In genomic region chrX:24167719-24168472, GRCh38 we compare ENCODE assay signal across 13 cellular contexts. TPM values are rescaled to one million over a fixed set of nuclear protein-coding genes. Genes with fewer than 3 reads are reported as not detected.
A peak's percentile ranks its signal among the peaks of the same experiment; 100 is the strongest.
DNase-seq lines count a peak whose midpoint lies in the region; ATAC-seq, FAIRE-seq and TF ChIP-seq lines count a peak whose summit lies in the region.
"Had no signal": no experiment of that assay in that cellular context is flagged by ENCODE, and none has a peak within 500 bp of the region (broad histone marks: within the 10 kb centered on the region; RNA-seq: fewer than 3 reads in every experiment).

No MANE protein-coding gene starts in this region.

- H3K27ac ChIP-seq in SK-N-MC (peak overlapping the region; percentile 49; the same call in 1 of the 2 replicates), psoas muscle (no peak overlapping the region)
- H3K27ac ChIP-seq: testis had no signal

- no peak overlapping the region for H3K4me3 Mint-ChIP-seq in mesothelial cell of epicardium

- H3K4me1 Mint-ChIP-seq in mesothelial cell of epicardium: peaks cover 55% of the 10 kb centered on the region

- intact Hi-C loops in psoas muscle (cut with DNase I): no loop called here

- peaks cover 26% of the 10 kb centered on the region for H3K36me3 ChIP-seq in SK-N-MC (ENCODE audit: insufficient read depth, low read length)
- peaks cover 0 to 5% of the 10 kb centered on the region in 2 donors for H3K36me3 ChIP-seq in psoas muscle (ENCODE audit: insufficient read depth in 1 of 2, low read depth in 1 of 2)

- peak overlapping the region; percentile 72 for H3K27ac Mint-ChIP-seq in mesothelial cell of epicardium

- FAIRE-seq in GM12891 (lab: Jason Lieb, UNC): no peak

- H3K9me3 ChIP-seq in SK-N-MC (ENCODE audit: low read depth, low read length) (no peaks in the 10 kb centered on the region), psoas muscle (no peaks in the 10 kb centered on the region)
- H3K9me3 ChIP-seq: testis had no signal

- H3K9ac ChIP-seq in SK-N-MC (ENCODE audit: insufficient read length): no peak overlapping the region

- TF ChIP-seq POLR2A in GM12891 (IDR thresholded peaks at IDR 0.05; ENCODE audit: low read depth, low read length): no peak

- DNase-seq in GM12891 (ENCODE audit: insufficient read length, low spot score) (no peak), SK-N-MC (ENCODE audit: low read depth, low spot score) (no peak), mesothelial cell of epicardium (ENCODE audit: low spot score in 2 of 2, unreplicated experiment in 2 of 2) (no peak), NCI-H69 (lab: John Stamatoyannopoulos, UW) (no peak), psoas muscle (no peak), HCEC 1CT (no peak)
- DNase-seq: amniotic stem cell; DND-41; KG1; stimulated activated CD4-positive, alpha-beta T cell treated with anti-CD3 and anti-CD28 coated beads, Interleukin-1b, Interleukin-23, amount 100 ng/mL, for 48 hours; testis had no signal

- ATAC-seq in GM21723 (IDR thresholded peaks at IDR 0.05; ENCODE audit: unreplicated experiment) (peak; percentile 41), GM21528 (IDR thresholded peaks at IDR 0.05; ENCODE audit: low FRiP score, unreplicated experiment) (no peak), psoas muscle (no peak)

- H3K4me3 ChIP-seq in SK-N-MC (no peak overlapping the region), psoas muscle (no peak overlapping the region)
- H3K4me3 ChIP-seq: testis had no signal

- no peaks in the 10 kb centered on the region for H3K27me3 ChIP-seq in psoas muscle (ENCODE audit: insufficient read depth in 3 of 3, low read length in 2 of 3)
- H3K27me3 ChIP-seq: testis had no signal

- H3K36me3 Mint-ChIP-seq in mesothelial cell of epicardium: peaks cover 6% of the 10 kb centered on the region

- no peaks in the 10 kb centered on the region for H3K9me3 Mint-ChIP-seq in mesothelial cell of epicardium

- H3K27me3 Mint-ChIP-seq in mesothelial cell of epicardium (ENCODE audit: low read depth): no peaks in the 10 kb centered on the region

- H3K4me1 ChIP-seq in psoas muscle: peaks cover 50% of the 10 kb centered on the region

- TF ChIP-seq CTCF in mesothelial cell of epicardium (IDR thresholded peaks at IDR 0.05; ENCODE audit: unreplicated experiment) (no peak), psoas muscle (IDR thresholded peaks at IDR 0.05) (no peak)

TF ChIP-seq in GM12891, 5 proteins besides CTCF, POLR2A, EP300 and RAD21:
- TF ChIP-seq SPI1 (IDR thresholded peaks at IDR 0.05; ENCODE audit: low read depth, low read length): peak; percentile 82
- no peak for TF ChIP-seq TAF1 (IDR thresholded peaks at IDR 0.05; ENCODE audit: low read depth, low read length)
TF ChIP-seq in GM12891: peak in this region for 1.

RNA-seq across cellular contexts. Expression of gene ZFX, which starts 18.4 kb away (rescaled TPM):
- polyA plus RNA-seq in GM12891 (2012; ENCODE audit: low read depth, missing spikeins): 7.7 TPM
- 131 to 145 TPM (median 143 TPM) in 3 replicates for total RNA-seq in mesothelial cell of epicardium
- 10 to 100 TPM; 55.4 to 72.3 (median 60.6) TPM for total RNA-seq in psoas muscle
- polyA plus RNA-seq in psoas muscle: 10 to 100 TPM in 1 of 3 donors, 1 to 10 TPM in 2; 3.8 to 14.9 (median 9.6) TPM
